In the genomic region with DNA sequence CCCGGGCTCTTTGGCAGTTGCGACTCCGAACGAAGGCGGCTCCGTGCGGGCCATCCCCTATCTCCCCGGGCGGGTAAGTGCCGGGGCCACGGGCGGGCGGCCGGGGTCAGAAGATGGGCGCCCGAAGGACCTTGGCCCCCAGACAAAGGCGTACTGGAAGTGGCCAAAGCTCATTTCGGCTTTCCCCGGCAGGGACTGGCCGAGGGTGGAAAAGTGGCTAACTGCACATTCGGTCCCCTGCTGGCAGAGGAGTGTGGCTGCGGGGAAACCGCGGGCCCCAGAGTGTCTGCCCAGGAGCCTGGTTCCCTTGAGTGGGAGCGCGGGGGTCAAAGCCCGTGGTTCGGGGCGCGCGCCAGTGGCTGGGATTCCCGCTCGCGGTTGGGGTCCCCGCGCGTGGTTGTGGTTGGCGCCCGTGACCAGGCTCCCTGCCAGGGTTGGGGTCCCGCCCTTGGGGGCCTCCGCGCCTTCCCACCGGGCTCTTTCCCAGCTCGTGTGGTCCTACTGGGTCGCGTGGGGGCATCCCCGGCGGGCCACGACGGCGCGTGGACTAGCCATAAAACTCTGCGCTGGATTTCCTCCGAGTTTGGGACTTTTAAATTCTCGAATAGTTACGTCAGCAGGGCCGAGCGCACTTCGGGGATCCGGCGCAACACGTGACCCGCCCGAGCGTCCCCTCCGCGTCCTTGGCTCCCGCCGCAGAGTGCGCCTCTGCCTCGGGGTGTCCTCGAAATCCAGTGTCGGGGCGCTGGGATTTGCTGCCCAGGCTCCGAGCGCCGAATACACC, we compare ENCODE assay signal across 1 cellular context.
TF ChIP-seq lines count a peak whose summit lies in the region.

No MANE protein-coding gene starts in this region.

TF ChIP-seq in H1, 55 proteins besides CTCF, POLR2A, EP300 and RAD21 (continued from another document):
- TF ChIP-seq, protein P1, sequence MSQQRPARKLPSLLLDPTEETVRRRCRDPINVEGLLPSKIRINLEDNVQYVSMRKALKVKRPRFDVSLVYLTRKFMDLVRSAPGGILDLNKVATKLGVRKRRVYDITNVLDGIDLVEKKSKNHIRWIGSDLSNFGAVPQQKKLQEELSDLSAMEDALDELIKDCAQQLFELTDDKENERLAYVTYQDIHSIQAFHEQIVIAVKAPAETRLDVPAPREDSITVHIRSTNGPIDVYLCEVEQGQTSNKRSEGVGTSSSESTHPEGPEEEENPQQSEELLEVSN (IDR thresholded peaks at IDR 0.05) = peak; percentile 77
- TF ChIP-seq TBP (IDR thresholded peaks at IDR 0.05; ENCODE audit: low read depth, low read length) (peak; percentile 2; the same call in 1 of the 2 replicates), YY1 (IDR thresholded peaks at IDR 0.05; ENCODE audit: low read depth, low read length) (no peak), SIN3A (conservative IDR thresholded peaks at IDR 0.05 in 1 of 2, IDR thresholded peaks at IDR 0.05 in 1 of 2; ENCODE audit: low read depth in 1 of 2, low read length in 2 of 2) (no peak), RBBP5 (IDR thresholded peaks at IDR 0.05; ENCODE audit: borderline replicate concordance, low read depth, low read length) (peak; percentile 87; the same call in 1 of the 2 replicates), TEAD4 (IDR thresholded peaks at IDR 0.05; ENCODE audit: low read depth, low read length) (no peak), GABPA (IDR thresholded peaks at IDR 0.05; ENCODE audit: borderline replicate concordance, insufficient read depth, low read length) (no peak), TCF12 (IDR thresholded peaks at IDR 0.05; ENCODE audit: low read depth, low read length) (no peak), MAFK (IDR thresholded peaks at IDR 0.05; ENCODE audit: low read depth, low read length) (no peak), BRCA1 (IDR thresholded peaks at IDR 0.05; ENCODE audit: low read depth, low read length) (no peak), JUND (IDR thresholded peaks at IDR 0.05; ENCODE audit: low read length) (peak; percentile 47; the same call in 1 of the 2 replicates), BACH1 (IDR thresholded peaks at IDR 0.05; ENCODE audit: low read length) (0 out of 2 replicates have a peak, but pooled peaks have one; percentile 35), BCL11A (IDR thresholded peaks at IDR 0.05; ENCODE audit: low read depth in 2 of 2, low read length in 2 of 2) (no peak), KDM4A (IDR thresholded peaks at IDR 0.05; ENCODE audit: low read depth, low read length, severe bottlenecking) (peak; percentile 79), RNF2 (IDR thresholded peaks at IDR 0.05; ENCODE audit: borderline replicate concordance, low read depth, low read length, missing control alignments, poor library complexity, severe bottlenecking) (no peak), NANOG (IDR thresholded peaks at IDR 0.05; ENCODE audit: insufficient read depth, low read depth, low read length, poor library complexity, severe bottlenecking) (peak; percentile 1)
- TF ChIP-seq, protein P2, sequence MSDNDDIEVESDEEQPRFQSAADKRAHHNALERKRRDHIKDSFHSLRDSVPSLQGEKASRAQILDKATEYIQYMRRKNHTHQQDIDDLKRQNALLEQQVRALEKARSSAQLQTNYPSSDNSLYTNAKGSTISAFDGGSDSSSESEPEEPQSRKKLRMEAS (IDR thresholded peaks at IDR 0.05) = peak; percentile 90
- TF ChIP-seq, protein P3, sequence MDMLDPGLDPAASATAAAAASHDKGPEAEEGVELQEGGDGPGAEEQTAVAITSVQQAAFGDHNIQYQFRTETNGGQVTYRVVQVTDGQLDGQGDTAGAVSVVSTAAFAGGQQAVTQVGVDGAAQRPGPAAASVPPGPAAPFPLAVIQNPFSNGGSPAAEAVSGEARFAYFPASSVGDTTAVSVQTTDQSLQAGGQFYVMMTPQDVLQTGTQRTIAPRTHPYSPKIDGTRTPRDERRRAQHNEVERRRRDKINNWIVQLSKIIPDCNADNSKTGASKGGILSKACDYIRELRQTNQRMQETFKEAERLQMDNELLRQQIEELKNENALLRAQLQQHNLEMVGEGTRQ (IDR thresholded peaks at IDR 0.05; ENCODE audit: low read length) = peak; percentile 88
- TF ChIP-seq, protein P4, sequence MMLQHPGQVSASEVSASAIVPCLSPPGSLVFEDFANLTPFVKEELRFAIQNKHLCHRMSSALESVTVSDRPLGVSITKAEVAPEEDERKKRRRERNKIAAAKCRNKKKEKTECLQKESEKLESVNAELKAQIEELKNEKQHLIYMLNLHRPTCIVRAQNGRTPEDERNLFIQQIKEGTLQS (IDR thresholded peaks at IDR 0.05; ENCODE audit: insufficient read depth, low read depth, low read length) = peak; percentile 83
- TF ChIP-seq, protein P5, sequence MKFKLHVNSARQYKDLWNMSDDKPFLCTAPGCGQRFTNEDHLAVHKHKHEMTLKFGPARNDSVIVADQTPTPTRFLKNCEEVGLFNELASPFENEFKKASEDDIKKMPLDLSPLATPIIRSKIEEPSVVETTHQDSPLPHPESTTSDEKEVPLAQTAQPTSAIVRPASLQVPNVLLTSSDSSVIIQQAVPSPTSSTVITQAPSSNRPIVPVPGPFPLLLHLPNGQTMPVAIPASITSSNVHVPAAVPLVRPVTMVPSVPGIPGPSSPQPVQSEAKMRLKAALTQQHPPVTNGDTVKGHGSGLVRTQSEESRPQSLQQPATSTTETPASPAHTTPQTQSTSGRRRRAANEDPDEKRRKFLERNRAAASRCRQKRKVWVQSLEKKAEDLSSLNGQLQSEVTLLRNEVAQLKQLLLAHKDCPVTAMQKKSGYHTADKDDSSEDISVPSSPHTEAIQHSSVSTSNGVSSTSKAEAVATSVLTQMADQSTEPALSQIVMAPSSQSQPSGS (IDR thresholded peaks at IDR 0.05; ENCODE audit: low read length) = no peak
